1 cellular context compared by ENCODE assay signal in the genomic region with DNA sequence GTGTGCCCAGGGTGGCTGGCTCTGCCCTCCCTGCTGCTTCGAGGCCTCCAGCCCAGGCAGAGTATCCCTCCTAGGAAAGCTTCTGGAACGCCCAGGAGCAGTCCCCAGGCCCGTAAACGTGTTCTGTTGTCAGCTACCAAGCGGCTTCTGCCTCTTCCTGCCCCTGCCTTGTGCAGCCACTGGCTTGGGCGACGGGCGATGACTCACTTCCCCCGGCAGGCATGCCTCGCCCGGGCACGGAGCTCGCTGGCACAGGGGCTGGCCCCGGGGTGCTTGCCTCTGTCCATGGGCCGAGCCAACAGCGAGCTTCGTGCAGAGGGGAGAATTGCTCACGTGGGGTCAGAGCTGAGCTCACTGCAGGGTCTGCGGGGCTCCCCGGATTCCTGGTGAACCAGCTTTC.
A peak's percentile ranks its signal among the peaks of the same experiment; 100 is the strongest.
TF ChIP-seq lines count a peak whose summit lies in the region.

No MANE protein-coding gene starts in this region.

TF ChIP-seq in SK-N-SH, 30 proteins besides CTCF, POLR2A, EP300 and RAD21 (continued from another document):
- TF ChIP-seq, protein P1, sequence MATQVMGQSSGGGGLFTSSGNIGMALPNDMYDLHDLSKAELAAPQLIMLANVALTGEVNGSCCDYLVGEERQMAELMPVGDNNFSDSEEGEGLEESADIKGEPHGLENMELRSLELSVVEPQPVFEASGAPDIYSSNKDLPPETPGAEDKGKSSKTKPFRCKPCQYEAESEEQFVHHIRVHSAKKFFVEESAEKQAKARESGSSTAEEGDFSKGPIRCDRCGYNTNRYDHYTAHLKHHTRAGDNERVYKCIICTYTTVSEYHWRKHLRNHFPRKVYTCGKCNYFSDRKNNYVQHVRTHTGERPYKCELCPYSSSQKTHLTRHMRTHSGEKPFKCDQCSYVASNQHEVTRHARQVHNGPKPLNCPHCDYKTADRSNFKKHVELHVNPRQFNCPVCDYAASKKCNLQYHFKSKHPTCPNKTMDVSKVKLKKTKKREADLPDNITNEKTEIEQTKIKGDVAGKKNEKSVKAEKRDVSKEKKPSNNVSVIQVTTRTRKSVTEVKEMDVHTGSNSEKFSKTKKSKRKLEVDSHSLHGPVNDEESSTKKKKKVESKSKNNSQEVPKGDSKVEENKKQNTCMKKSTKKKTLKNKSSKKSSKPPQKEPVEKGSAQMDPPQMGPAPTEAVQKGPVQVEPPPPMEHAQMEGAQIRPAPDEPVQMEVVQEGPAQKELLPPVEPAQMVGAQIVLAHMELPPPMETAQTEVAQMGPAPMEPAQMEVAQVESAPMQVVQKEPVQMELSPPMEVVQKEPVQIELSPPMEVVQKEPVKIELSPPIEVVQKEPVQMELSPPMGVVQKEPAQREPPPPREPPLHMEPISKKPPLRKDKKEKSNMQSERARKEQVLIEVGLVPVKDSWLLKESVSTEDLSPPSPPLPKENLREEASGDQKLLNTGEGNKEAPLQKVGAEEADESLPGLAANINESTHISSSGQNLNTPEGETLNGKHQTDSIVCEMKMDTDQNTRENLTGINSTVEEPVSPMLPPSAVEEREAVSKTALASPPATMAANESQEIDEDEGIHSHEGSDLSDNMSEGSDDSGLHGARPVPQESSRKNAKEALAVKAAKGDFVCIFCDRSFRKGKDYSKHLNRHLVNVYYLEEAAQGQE (IDR thresholded peaks at IDR 0.05; ENCODE audit: low read depth, low read length) = peak; percentile 18; the same call in 1 of the 2 replicates
- peak; percentile 69 for TF ChIP-seq JUND (IDR thresholded peaks at IDR 0.05)
- peak; percentile 45 for TF ChIP-seq GABPA (IDR thresholded peaks at IDR 0.05; ENCODE audit: low read depth)
- TF ChIP-seq FOXJ3 (CRISPR knock-in tag; IDR thresholded peaks at IDR 0.05) = no peak
- no peak for TF ChIP-seq MXI1 (IDR thresholded peaks at IDR 0.05; ENCODE audit: low read depth, low read length)
- no peak for TF ChIP-seq ELF1 (IDR thresholded peaks at IDR 0.05)
- TF ChIP-seq EZH2phosphoT487 (IDR thresholded peaks at IDR 0.05; ENCODE audit: borderline replicate concordance, low read depth) = no peak
- no peak for TF ChIP-seq RFX5 (IDR thresholded peaks at IDR 0.05; ENCODE audit: low read length)
- TF ChIP-seq POLR2AphosphoS5 (IDR thresholded peaks at IDR 0.05; ENCODE audit: low read depth, low read length) = peak; percentile 32; the same call in 1 of the 2 replicates
- TF ChIP-seq, protein P2, sequence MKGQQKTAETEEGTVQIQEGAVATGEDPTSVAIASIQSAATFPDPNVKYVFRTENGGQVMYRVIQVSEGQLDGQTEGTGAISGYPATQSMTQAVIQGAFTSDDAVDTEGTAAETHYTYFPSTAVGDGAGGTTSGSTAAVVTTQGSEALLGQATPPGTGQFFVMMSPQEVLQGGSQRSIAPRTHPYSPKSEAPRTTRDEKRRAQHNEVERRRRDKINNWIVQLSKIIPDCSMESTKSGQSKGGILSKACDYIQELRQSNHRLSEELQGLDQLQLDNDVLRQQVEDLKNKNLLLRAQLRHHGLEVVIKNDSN (IDR thresholded peaks at IDR 0.05; ENCODE audit: borderline replicate concordance, low read depth) = no peak; the same call in 1 of the 2 replicates
- TF ChIP-seq, protein P3, sequence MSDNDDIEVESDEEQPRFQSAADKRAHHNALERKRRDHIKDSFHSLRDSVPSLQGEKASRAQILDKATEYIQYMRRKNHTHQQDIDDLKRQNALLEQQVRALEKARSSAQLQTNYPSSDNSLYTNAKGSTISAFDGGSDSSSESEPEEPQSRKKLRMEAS (IDR thresholded peaks at IDR 0.05; ENCODE audit: low read depth) = peak; percentile 95
- no peak for TF ChIP-seq GATA2 (CRISPR knock-in tag; IDR thresholded peaks at IDR 0.05)
- TF ChIP-seq RXRA (IDR thresholded peaks at IDR 0.05; ENCODE audit: borderline replicate concordance, low read depth) = no peak
- TF ChIP-seq YY1 (IDR thresholded peaks at IDR 0.05; ENCODE audit: low read depth) = no peak
